17 cellular contexts compared by ENCODE assay signal in the genomic region with DNA sequence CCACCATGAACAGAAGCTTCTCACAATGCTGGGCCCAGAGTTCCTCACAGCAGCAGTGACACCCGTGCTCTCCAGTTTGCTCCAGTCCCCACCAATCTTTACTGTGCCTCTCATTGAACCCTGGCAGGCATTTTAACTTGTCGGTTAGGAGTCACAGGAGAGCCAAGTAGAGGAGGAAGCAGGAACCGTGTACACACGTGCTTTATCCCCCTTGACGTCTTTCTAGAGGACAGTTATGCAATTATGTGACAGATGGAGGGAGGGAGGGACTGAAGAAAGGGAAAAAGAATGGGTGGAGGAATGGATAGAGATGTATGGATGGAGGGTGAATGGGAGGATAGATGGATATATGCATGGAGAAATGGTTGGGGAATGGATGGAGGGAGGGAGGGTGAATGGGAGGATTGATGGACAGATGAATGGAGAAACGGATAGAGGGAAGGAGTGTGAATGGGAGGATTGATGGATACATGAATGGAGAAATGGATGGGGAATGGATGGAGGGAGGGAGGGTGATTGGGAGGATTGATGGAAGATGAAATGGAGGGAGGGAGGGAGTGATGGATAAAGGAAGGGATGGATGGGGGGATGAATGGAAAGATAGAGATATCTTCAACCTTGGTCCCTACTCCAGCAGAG. TPM values are rescaled to one million over a fixed set of nuclear protein-coding genes. Genes with fewer than 3 reads are reported as not detected.
DNase-seq lines count a peak whose midpoint lies in the region; TF ChIP-seq lines count a peak whose summit lies in the region.
"Had no signal": no experiment of that assay in that cellular context is flagged by ENCODE, and none has a peak within 500 bp of the region (broad histone marks: within the 10 kb centered on the region; RNA-seq: fewer than 3 reads in every experiment).

No MANE protein-coding gene starts in this region.

- H3K4me3 Mint-ChIP-seq in activated T-helper 1 cell treated with anti-CD3 and anti-CD28 coated beads, Interleukin-12 subunit alpha, Interleukin-12 subunit beta, Interleukin-2, Interleukin-4 antibody, amounts not matched to agents 30 ng/mL and 10 ng/mL and 1 ng/mL, durations not matched to agents 14 hours and 24 hours and 36 hours = no peak overlapping the region
- H3K4me3 Mint-ChIP-seq: GM23338 had no signal

- H3K27ac ChIP-seq in HL-60 (replicated peaks) = no peak overlapping the region
- H3K27ac ChIP-seq: KMS-11 had no signal

- intact Hi-C loops in activated T-helper 1 cell treated with anti-CD3 and anti-CD28 coated beads, Interleukin-12 subunit alpha, Interleukin-12 subunit beta, Interleukin-2, Interleukin-4 antibody, amounts not matched to agents 30 ng/mL and 10 ng/mL and 1 ng/mL, durations not matched to agents 14 hours and 24 hours and 36 hours (cut with micrococcal nuclease) = no loop called here

- H3K27me3 Mint-ChIP-seq in activated T-helper 1 cell treated with anti-CD3 and anti-CD28 coated beads, Interleukin-12 subunit alpha, Interleukin-12 subunit beta, Interleukin-2, Interleukin-4 antibody, amounts not matched to agents 30 ng/mL and 10 ng/mL and 1 ng/mL, durations not matched to agents 14 hours and 24 hours and 36 hours (ENCODE audit: insufficient read depth) = peaks cover 10% of the 10 kb centered on the region

- H3K27me3 ChIP-seq in HL-60 (ENCODE audit: insufficient read depth, poor library complexity, severe bottlenecking) = no peaks in the 10 kb centered on the region

- peak overlapping the region; percentile 49 for H3K27ac Mint-ChIP-seq in activated T-helper 1 cell treated with anti-CD3 and anti-CD28 coated beads, Interleukin-12 subunit alpha, Interleukin-12 subunit beta, Interleukin-2, Interleukin-4 antibody, amounts not matched to agents 30 ng/mL and 10 ng/mL and 1 ng/mL, durations not matched to agents 14 hours and 24 hours and 36 hours
- H3K27ac Mint-ChIP-seq: GM23338 had no signal

- no peaks in the 10 kb centered on the region for H3K36me3 Mint-ChIP-seq in activated T-helper 1 cell treated with anti-CD3 and anti-CD28 coated beads, Interleukin-12 subunit alpha, Interleukin-12 subunit beta, Interleukin-2, Interleukin-4 antibody, amounts not matched to agents 30 ng/mL and 10 ng/mL and 1 ng/mL, durations not matched to agents 14 hours and 24 hours and 36 hours (ENCODE audit: low read depth)

- H3K4me1 Mint-ChIP-seq in activated T-helper 1 cell treated with anti-CD3 and anti-CD28 coated beads, Interleukin-12 subunit alpha, Interleukin-12 subunit beta, Interleukin-2, Interleukin-4 antibody, amounts not matched to agents 30 ng/mL and 10 ng/mL and 1 ng/mL, durations not matched to agents 14 hours and 24 hours and 36 hours (ENCODE audit: low read depth) = no peaks in the 10 kb centered on the region
- H3K4me1 Mint-ChIP-seq: GM23338 had no signal

- DNase-seq in NCI-H82 (lab: John Stamatoyannopoulos, UW) = peak; percentile 68
- DNase-seq in NCI-H82 treated with DMSO at 0.1 percent for 48 hours (lab: John Stamatoyannopoulos, UW; ENCODE audit: unreplicated experiment) = no peak
- DNase-seq in HL-60 (ENCODE audit: low read depth in 1 of 2, low spot score in 1 of 2) = peak; percentile 42 to 71
- DNase-seq in NCI-H524 treated with DMSO at 0.1 percent for 48 hours (lab: John Stamatoyannopoulos, UW) = peak; percentile 18
- no peak for DNase-seq in activated T-helper 1 cell treated with anti-CD3 and anti-CD28 coated beads, Interleukin-12 subunit alpha, Interleukin-12 subunit beta, Interleukin-2, Interleukin-4 antibody, amounts not matched to agents 30 ng/mL and 10 ng/mL and 1 ng/mL, durations not matched to agents 14 hours and 24 hours and 36 hours (ENCODE audit: low spot score)
- DNase-seq in pons (ENCODE audit: low spot score) = no peak
- DNase-seq in AG08395 (ENCODE audit: low spot score) = no peak
- DNase-seq in NCI-H2081 treated with DMSO at 0.1 percent for 48 hours (lab: John Stamatoyannopoulos, UW) = no peak
- DNase-seq: C1 segment of cervical spinal cord; DMS153; NCI-H1105 treated with DMSO at 0.1 percent for 48 hours; NCI-H187; NCI-H510A treated with DMSO at 0.1 percent for 48 hours; NK-92 treated with Interleukin-12 subunit alpha and Interleukin-12 subunit beta, amount 100 ng/mL, for 24 hours; SK-N-SH had no signal

- no peaks in the 10 kb centered on the region for H3K9me3 Mint-ChIP-seq in activated T-helper 1 cell treated with anti-CD3 and anti-CD28 coated beads, Interleukin-12 subunit alpha, Interleukin-12 subunit beta, Interleukin-2, Interleukin-4 antibody, amounts not matched to agents 30 ng/mL and 10 ng/mL and 1 ng/mL, durations not matched to agents 14 hours and 24 hours and 36 hours
- H3K9me3 Mint-ChIP-seq: GM23338 had no signal

- H3K4me3 ChIP-seq in HL-60 (replicated peaks; ENCODE audit: insufficient read depth, low read length) = no peak overlapping the region
- H3K4me3 ChIP-seq: GM23338 had no signal

- no peak for TF ChIP-seq CTCF in HL-60 (IDR thresholded peaks at IDR 0.05; ENCODE audit: insufficient read depth, low read length)

RNA-seq across cellular contexts. Expression of gene RBM38, which starts 26.0 kb away (rescaled TPM):
- 90.4 and 92.5 TPM in 2 replicates for total RNA-seq in activated T-helper 1 cell treated with anti-CD3 and anti-CD28 coated beads, Interleukin-12 subunit alpha, Interleukin-12 subunit beta, Interleukin-2, Interleukin-4 antibody, amounts not matched to agents 30 ng/mL and 10 ng/mL and 1 ng/mL, durations not matched to agents 14 hours and 24 hours and 36 hours

Comparison
In these comparisons a context has a peak if more than half of its experiments do, and no peak if none do; other contexts are left out.
1. DNase-seq: peak in NCI-H82 (single experiment), HL-60 (2 of 2) and NCI-H524 treated with DMSO at 0.1 percent for 48 hours (single experiment); none in NCI-H82 treated with DMSO at 0.1 percent for 48 hours (single experiment), activated T-helper 1 cell treated with anti-CD3 and anti-CD28 coated beads, Interleukin-12 subunit alpha, Interleukin-12 subunit beta, Interleukin-2, Interleukin-4 antibody, amounts not matched to agents 30 ng/mL and 10 ng/mL and 1 ng/mL, durations not matched to agents 14 hours and 24 hours and 36 hours (single experiment), pons (single experiment), AG08395 (single experiment) and NCI-H2081 treated with DMSO at 0.1 percent for 48 hours (single experiment).